1 cellular context compared by ENCODE assay signal in genomic region chr5:11247224-11247623, GRCh38.
TF ChIP-seq lines count a peak whose summit lies in the region.

No MANE protein-coding gene starts in this region.

TF ChIP-seq in K562, 482 proteins besides CTCF, POLR2A, EP300 and RAD21 (continued from another document):
- TF ChIP-seq CTCFL (IDR thresholded peaks at IDR 0.05; ENCODE audit: borderline replicate concordance, insufficient read depth, low read depth, low read length, poor library complexity, severe bottlenecking), result peak; percentile 40
